Comparison of ENCODE assay signal across 1 cellular context in genomic region chr3:20039765-20040475, GRCh38.
TF ChIP-seq lines count a peak whose summit lies in the region.

KAT2B (plus strand) TSS chr3:20040446; CDS start chr3:20040478, 32 bp downstream.

TF ChIP-seq in HepG2, 621 proteins besides CTCF, POLR2A, EP300 and RAD21 (continued from another document and continues in another):
- TF ChIP-seq, protein P1, sequence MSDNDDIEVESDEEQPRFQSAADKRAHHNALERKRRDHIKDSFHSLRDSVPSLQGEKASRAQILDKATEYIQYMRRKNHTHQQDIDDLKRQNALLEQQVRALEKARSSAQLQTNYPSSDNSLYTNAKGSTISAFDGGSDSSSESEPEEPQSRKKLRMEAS (IDR thresholded peaks at IDR 0.05), result peak; percentile 33; the same call in 1 of the 2 replicates
- no peak; the same call in 1 of the 2 replicates for TF ChIP-seq ARID4A (CRISPR knock-in tag; IDR thresholded peaks at IDR 0.05; ENCODE audit: borderline replicate concordance)
- 0 out of 2 replicates have a peak, but pooled peaks have one; percentile 29 for TF ChIP-seq REPIN1 (CRISPR knock-in tag; IDR thresholded peaks at IDR 0.05; ENCODE audit: borderline replicate concordance, low read depth)
- TF ChIP-seq ZNF260 (CRISPR knock-in tag; IDR thresholded peaks at IDR 0.05; ENCODE audit: borderline replicate concordance, low read depth), result no peak
- no peak for TF ChIP-seq PPARG (CRISPR knock-in tag; conservative IDR thresholded peaks at IDR 0.05)
- no peak for TF ChIP-seq ZNF280B (CRISPR knock-in tag; IDR thresholded peaks at IDR 0.05; ENCODE audit: borderline replicate concordance)
- TF ChIP-seq, protein P2, sequence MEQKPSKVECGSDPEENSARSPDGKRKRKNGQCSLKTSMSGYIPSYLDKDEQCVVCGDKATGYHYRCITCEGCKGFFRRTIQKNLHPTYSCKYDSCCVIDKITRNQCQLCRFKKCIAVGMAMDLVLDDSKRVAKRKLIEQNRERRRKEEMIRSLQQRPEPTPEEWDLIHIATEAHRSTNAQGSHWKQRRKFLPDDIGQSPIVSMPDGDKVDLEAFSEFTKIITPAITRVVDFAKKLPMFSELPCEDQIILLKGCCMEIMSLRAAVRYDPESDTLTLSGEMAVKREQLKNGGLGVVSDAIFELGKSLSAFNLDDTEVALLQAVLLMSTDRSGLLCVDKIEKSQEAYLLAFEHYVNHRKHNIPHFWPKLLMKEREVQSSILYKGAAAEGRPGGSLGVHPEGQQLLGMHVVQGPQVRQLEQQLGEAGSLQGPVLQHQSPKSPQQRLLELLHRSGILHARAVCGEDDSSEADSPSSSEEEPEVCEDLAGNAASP (CRISPR knock-in tag; IDR thresholded peaks at IDR 0.05; ENCODE audit: borderline replicate concordance), result 0 out of 2 replicates have a peak, but pooled peaks have one; percentile 19
- no peak for TF ChIP-seq ZNF354B (CRISPR knock-in tag; IDR thresholded peaks at IDR 0.05)
- TF ChIP-seq HOXA5 (CRISPR knock-in tag; IDR thresholded peaks at IDR 0.05), result peak; percentile 54; the same call in 1 of the 2 replicates
- TF ChIP-seq ZNF749 (CRISPR knock-in tag; IDR thresholded peaks at IDR 0.05; ENCODE audit: borderline replicate concordance), result no peak
- TF ChIP-seq RBFOX2 (IDR thresholded peaks at IDR 0.05; ENCODE audit: low read depth, low read length), result peak; percentile 59
- TF ChIP-seq GRHL1 (CRISPR knock-in tag; conservative IDR thresholded peaks at IDR 0.05), result no peak
- TF ChIP-seq, protein P3, sequence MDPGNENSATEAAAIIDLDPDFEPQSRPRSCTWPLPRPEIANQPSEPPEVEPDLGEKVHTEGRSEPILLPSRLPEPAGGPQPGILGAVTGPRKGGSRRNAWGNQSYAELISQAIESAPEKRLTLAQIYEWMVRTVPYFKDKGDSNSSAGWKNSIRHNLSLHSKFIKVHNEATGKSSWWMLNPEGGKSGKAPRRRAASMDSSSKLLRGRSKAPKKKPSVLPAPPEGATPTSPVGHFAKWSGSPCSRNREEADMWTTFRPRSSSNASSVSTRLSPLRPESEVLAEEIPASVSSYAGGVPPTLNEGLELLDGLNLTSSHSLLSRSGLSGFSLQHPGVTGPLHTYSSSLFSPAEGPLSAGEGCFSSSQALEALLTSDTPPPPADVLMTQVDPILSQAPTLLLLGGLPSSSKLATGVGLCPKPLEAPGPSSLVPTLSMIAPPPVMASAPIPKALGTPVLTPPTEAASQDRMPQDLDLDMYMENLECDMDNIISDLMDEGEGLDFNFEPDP (CRISPR knock-in tag; conservative IDR thresholded peaks at IDR 0.05), result no peak
- TF ChIP-seq ZNF564 (CRISPR knock-in tag; IDR thresholded peaks at IDR 0.05), result peak; percentile 67
- TF ChIP-seq, protein P4, sequence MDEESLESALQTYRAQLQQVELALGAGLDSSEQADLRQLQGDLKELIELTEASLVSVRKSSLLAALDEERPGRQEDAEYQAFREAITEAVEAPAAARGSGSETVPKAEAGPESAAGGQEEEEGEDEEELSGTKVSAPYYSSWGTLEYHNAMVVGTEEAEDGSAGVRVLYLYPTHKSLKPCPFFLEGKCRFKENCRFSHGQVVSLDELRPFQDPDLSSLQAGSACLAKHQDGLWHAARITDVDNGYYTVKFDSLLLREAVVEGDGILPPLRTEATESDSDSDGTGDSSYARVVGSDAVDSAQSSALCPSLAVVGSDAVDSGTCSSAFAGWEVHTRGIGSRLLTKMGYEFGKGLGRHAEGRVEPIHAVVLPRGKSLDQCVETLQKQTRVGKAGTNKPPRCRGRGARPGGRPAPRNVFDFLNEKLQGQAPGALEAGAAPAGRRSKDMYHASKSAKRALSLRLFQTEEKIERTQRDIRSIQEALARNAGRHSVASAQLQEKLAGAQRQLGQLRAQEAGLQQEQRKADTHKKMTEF (CRISPR knock-in tag; IDR thresholded peaks at IDR 0.05), result peak; percentile 54; the same call in 1 of the 2 replicates
- peak; percentile 86 for TF ChIP-seq XRCC5 (optimal IDR thresholded peaks at IDR 0.05; ENCODE audit: low read length)
- TF ChIP-seq MEIS2 (CRISPR knock-in tag; IDR thresholded peaks at IDR 0.05), result 0 out of 2 replicates have a peak, but pooled peaks have one; percentile 39
- no peak for TF ChIP-seq PTBP1 (IDR thresholded peaks at IDR 0.05; ENCODE audit: low read depth, low read length, poor library complexity, severe bottlenecking)
- TF ChIP-seq DR1 (CRISPR knock-in tag; IDR thresholded peaks at IDR 0.05), result no peak
- TF ChIP-seq FOSL2 (CRISPR knock-in tag; IDR thresholded peaks at IDR 0.05), result 0 out of 2 replicates have a peak, but pooled peaks have one; percentile 23
- peak in 1 of 2 experiments; percentile 71; a peak in 2 of 4 replicates for TF ChIP-seq KLF16 (CRISPR knock-in tag; IDR thresholded peaks at IDR 0.05)
- TF ChIP-seq GZF1 (CRISPR knock-in tag; IDR thresholded peaks at IDR 0.05), result no peak
- no peak for TF ChIP-seq ZNF598 (CRISPR knock-in tag; IDR thresholded peaks at IDR 0.05; ENCODE audit: borderline replicate concordance)
- TF ChIP-seq ZBTB43 (CRISPR knock-in tag; conservative IDR thresholded peaks at IDR 0.05), result no peak
- TF ChIP-seq TEAD3 (CRISPR knock-in tag; optimal IDR thresholded peaks at IDR 0.05; ENCODE audit: borderline replicate concordance), result no peak
- TF ChIP-seq, protein P5, sequence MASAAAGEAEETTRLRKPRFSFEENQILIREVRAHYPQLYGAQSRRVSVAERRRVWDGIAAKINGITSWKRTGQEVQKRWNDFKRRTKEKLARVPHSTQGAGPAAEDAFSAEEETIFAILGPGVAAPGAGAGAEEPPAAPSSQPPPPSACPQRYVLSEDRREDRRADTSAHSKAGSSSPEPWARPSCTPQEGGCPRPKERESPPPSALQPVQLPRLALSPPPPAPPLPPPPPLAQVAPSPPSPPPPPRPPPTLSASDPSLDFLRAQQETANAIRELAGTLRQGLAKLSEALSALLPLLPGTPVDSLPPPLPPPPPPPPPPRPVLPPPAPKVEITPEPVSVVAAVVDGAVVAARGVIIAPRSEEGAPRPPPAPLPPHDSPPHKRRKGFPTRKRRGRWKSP (CRISPR knock-in tag; IDR thresholded peaks at IDR 0.05), result peak; percentile 28; the same call in 1 of the 2 replicates
- no peak for TF ChIP-seq ZNF816 (CRISPR knock-in tag; IDR thresholded peaks at IDR 0.05; ENCODE audit: borderline replicate concordance)
- TF ChIP-seq ZNF746 (CRISPR knock-in tag; IDR thresholded peaks at IDR 0.05), result 0 out of 2 replicates have a peak, but pooled peaks have one; percentile 39
- peak; percentile 31; the same call in 1 of the 2 replicates for TF ChIP-seq CBX5 (CRISPR knock-in tag; IDR thresholded peaks at IDR 0.05; ENCODE audit: borderline replicate concordance)
- no peak for TF ChIP-seq ZNF501 (CRISPR knock-in tag; IDR thresholded peaks at IDR 0.05)
- no peak for TF ChIP-seq CENPT (CRISPR knock-in tag; IDR thresholded peaks at IDR 0.05; ENCODE audit: low read depth)
- TF ChIP-seq ZNF225 (CRISPR knock-in tag; IDR thresholded peaks at IDR 0.05), result no peak
- TF ChIP-seq ZNF329 (CRISPR knock-in tag; IDR thresholded peaks at IDR 0.05; ENCODE audit: low read depth), result 0 out of 2 replicates have a peak, but pooled peaks have one; percentile 31
- no peak for TF ChIP-seq TARDBP (CRISPR knock-in tag; IDR thresholded peaks at IDR 0.05)
- 0 out of 2 replicates have a peak, but pooled peaks have one; percentile 38 for TF ChIP-seq EED (CRISPR knock-in tag; IDR thresholded peaks at IDR 0.05)
- no peak for TF ChIP-seq HIVEP1 (CRISPR knock-in tag; IDR thresholded peaks at IDR 0.05)
